Comparison of ENCODE assay signal across 1 cellular context in the genomic region with DNA sequence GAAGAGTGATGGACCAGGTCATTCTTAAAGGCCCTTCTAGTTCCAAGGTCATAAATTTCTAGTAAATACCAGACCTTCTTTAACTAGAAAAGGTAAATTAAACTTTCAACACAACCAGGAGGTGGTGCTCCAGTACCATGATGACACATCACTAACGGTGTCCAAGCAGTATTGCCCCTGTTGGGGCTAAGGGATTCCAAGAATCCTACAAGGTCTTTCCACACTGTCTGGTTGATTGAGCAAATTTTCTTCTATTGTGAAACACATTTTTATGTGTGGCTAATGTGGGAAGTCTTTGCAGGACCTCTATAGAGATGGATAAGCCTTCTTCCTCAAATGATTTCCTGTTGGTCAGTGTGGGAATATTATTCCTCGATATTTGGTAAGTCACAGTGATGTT.
TF ChIP-seq lines count a peak whose summit lies in the region.

No MANE protein-coding gene starts in this region.

TF ChIP-seq in H1, 55 proteins besides CTCF, POLR2A, EP300 and RAD21 (continued from another document):
- TF ChIP-seq, protein P1, sequence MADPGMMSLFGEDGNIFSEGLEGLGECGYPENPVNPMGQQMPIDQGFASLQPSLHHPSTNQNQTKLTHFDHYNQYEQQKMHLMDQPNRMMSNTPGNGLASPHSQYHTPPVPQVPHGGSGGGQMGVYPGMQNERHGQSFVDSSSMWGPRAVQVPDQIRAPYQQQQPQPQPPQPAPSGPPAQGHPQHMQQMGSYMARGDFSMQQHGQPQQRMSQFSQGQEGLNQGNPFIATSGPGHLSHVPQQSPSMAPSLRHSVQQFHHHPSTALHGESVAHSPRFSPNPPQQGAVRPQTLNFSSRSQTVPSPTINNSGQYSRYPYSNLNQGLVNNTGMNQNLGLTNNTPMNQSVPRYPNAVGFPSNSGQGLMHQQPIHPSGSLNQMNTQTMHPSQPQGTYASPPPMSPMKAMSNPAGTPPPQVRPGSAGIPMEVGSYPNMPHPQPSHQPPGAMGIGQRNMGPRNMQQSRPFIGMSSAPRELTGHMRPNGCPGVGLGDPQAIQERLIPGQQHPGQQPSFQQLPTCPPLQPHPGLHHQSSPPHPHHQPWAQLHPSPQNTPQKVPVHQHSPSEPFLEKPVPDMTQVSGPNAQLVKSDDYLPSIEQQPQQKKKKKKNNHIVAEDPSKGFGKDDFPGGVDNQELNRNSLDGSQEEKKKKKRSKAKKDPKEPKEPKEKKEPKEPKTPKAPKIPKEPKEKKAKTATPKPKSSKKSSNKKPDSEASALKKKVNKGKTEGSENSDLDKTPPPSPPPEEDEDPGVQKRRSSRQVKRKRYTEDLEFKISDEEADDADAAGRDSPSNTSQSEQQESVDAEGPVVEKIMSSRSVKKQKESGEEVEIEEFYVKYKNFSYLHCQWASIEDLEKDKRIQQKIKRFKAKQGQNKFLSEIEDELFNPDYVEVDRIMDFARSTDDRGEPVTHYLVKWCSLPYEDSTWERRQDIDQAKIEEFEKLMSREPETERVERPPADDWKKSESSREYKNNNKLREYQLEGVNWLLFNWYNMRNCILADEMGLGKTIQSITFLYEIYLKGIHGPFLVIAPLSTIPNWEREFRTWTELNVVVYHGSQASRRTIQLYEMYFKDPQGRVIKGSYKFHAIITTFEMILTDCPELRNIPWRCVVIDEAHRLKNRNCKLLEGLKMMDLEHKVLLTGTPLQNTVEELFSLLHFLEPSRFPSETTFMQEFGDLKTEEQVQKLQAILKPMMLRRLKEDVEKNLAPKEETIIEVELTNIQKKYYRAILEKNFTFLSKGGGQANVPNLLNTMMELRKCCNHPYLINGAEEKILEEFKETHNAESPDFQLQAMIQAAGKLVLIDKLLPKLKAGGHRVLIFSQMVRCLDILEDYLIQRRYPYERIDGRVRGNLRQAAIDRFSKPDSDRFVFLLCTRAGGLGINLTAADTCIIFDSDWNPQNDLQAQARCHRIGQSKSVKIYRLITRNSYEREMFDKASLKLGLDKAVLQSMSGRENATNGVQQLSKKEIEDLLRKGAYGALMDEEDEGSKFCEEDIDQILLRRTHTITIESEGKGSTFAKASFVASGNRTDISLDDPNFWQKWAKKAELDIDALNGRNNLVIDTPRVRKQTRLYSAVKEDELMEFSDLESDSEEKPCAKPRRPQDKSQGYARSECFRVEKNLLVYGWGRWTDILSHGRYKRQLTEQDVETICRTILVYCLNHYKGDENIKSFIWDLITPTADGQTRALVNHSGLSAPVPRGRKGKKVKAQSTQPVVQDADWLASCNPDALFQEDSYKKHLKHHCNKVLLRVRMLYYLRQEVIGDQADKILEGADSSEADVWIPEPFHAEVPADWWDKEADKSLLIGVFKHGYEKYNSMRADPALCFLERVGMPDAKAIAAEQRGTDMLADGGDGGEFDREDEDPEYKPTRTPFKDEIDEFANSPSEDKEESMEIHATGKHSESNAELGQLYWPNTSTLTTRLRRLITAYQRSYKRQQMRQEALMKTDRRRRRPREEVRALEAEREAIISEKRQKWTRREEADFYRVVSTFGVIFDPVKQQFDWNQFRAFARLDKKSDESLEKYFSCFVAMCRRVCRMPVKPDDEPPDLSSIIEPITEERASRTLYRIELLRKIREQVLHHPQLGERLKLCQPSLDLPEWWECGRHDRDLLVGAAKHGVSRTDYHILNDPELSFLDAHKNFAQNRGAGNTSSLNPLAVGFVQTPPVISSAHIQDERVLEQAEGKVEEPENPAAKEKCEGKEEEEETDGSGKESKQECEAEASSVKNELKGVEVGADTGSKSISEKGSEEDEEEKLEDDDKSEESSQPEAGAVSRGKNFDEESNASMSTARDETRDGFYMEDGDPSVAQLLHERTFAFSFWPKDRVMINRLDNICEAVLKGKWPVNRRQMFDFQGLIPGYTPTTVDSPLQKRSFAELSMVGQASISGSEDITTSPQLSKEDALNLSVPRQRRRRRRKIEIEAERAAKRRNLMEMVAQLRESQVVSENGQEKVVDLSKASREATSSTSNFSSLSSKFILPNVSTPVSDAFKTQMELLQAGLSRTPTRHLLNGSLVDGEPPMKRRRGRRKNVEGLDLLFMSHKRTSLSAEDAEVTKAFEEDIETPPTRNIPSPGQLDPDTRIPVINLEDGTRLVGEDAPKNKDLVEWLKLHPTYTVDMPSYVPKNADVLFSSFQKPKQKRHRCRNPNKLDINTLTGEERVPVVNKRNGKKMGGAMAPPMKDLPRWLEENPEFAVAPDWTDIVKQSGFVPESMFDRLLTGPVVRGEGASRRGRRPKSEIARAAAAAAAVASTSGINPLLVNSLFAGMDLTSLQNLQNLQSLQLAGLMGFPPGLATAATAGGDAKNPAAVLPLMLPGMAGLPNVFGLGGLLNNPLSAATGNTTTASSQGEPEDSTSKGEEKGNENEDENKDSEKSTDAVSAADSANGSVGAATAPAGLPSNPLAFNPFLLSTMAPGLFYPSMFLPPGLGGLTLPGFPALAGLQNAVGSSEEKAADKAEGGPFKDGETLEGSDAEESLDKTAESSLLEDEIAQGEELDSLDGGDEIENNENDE (IDR thresholded peaks at IDR 0.05; ENCODE audit: insufficient replicate concordance, low read length) = no peak
- TF ChIP-seq JUN (IDR thresholded peaks at IDR 0.05; ENCODE audit: low read depth, low read length) = no peak
- no peak for TF ChIP-seq SAP30 (IDR thresholded peaks at IDR 0.05; ENCODE audit: insufficient read depth, insufficient replicate concordance, low read length)
